ENCODE assay signal across 30 cellular contexts in the genomic region with DNA sequence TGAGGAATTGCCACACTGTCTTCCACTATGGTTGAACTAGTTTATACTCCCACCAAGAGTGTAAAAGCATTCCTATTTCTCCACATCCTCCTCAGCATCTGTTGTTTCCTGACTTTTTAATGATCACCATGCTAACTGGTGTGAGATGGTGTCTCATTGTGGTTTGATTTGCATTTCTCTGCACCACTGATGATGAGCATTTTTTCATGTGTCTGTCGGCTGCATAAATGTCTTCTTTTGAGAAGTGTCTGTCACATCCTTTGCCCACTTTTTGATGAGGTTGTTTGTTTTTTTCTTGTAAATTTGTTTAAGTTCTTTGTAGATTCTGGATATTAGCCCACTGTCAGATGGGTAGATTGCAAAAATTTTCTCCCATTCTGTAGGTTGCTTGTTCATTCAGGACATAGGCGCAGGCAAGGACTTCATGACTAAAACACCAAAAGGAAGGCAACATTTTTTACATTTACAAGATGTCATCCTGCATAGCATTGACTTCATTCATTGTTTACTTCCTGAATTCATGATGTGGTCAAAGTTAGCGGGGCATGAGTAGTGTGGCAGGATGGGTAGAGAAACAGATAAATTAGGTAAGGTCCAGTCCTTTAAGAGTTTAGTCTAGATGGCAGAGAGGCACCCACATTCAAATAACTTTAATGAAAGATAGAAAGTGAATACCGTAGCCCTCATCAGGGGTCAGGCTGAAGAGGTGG. TPM values are rescaled to one million over a fixed set of nuclear protein-coding genes. Genes with fewer than 3 reads are reported as not detected.
DNase-seq lines count a peak whose midpoint lies in the region; ATAC-seq and TF ChIP-seq lines count a peak whose summit lies in the region.
"Had no signal": no experiment of that assay in that cellular context is flagged by ENCODE, and none has a peak within 500 bp of the region (broad histone marks: within the 10 kb centered on the region; RNA-seq: fewer than 3 reads in every experiment).

No MANE protein-coding gene starts in this region.

- CTCF ChIA-PET in activated B cell treated with CpG ODN at 0.5 μM for 24 hours (lab: Charles Lee), result no interaction called here

- H3K4me2 ChIP-seq in DOHH2 (ENCODE audit: low read length) (peak overlapping the region; percentile 84), Karpas-422 (ENCODE audit: low read depth, low read length, poor library complexity, severe bottlenecking) (peak overlapping the region; percentile 51)

- H3K4me3 ChIP-seq in DOHH2 (ENCODE audit: low read length), result peak overlapping the region; percentile 67
- H3K4me3 ChIP-seq in Karpas-422 (ENCODE audit: low read length), result peak overlapping the region; percentile 1; the same call in 1 of the 2 replicates
- H3K4me3 ChIP-seq: body of pancreas, prostate gland, sigmoid colon had no signal

- H4K20me1 ChIP-seq in DOHH2 (ENCODE audit: control insufficient read depth, insufficient read depth, low read depth, low read length) (no peaks in the 10 kb centered on the region), Karpas-422 (ENCODE audit: insufficient read depth, low read depth, low read length) (no peaks in the 10 kb centered on the region)

- H3K27ac Mint-ChIP-seq in activated B cell treated with CpG ODN at 0.5 μM for 24 hours (peak overlapping the region; percentile 78), neural crest cell (ENCODE audit: unreplicated experiment) (peak overlapping the region; percentile 10)
- H3K27ac Mint-ChIP-seq: activated CD4-positive, alpha-beta T cell treated with anti-CD3 and anti-CD28 coated beads, Interleukin-2, amount 10 ng/mL, durations not matched to agents 24 days and 14 days; type B pancreatic cell had no signal

- H3K36me3 Mint-ChIP-seq in activated B cell treated with CpG ODN at 0.5 μM for 24 hours (ENCODE audit: low read depth), result no peaks in the 10 kb centered on the region
- no peaks in the 10 kb centered on the region for H3K36me3 Mint-ChIP-seq in neural crest cell (ENCODE audit: low read depth)
- H3K36me3 Mint-ChIP-seq: type B pancreatic cell had no signal

- POLR2A ChIA-PET in activated B cell treated with CpG ODN at 0.5 μM for 24 hours (lab: Charles Lee), result interaction anchor here (0.7 to 2.0 kb wide), 2 partner anchors 25 to 364 kb away, joined by 3 to 4 read pairs; a partner anchor contains a TSS

- H3F3A ChIP-seq in DOHH2 (ENCODE audit: control insufficient read depth, insufficient read depth), result peaks cover 16% of the 10 kb centered on the region

- peak overlapping the region; percentile 4 for H2AFZ ChIP-seq in Karpas-422 (ENCODE audit: low read length)

- H3K9ac ChIP-seq in Karpas-422 (ENCODE audit: low read length), result peak overlapping the region; percentile 5; the same call in 1 of the 2 replicates

- no peaks in the 10 kb centered on the region for H3K36me3 ChIP-seq in DOHH2 (ENCODE audit: control insufficient read depth, low read length)
- no peaks in the 10 kb centered on the region for H3K36me3 ChIP-seq in Karpas-422 (ENCODE audit: insufficient read depth, low read length)
- H3K36me3 ChIP-seq: prostate gland, sigmoid colon had no signal

- H3K9me2 ChIP-seq in DOHH2 (replicated peaks; ENCODE audit: control insufficient read depth, low read length) (no peaks in the 10 kb centered on the region), Karpas-422 (replicated peaks; ENCODE audit: insufficient read depth, low read length) (no peaks in the 10 kb centered on the region)

- H3K27ac ChIP-seq in DOHH2 (ENCODE audit: low read depth, low read length) (peak overlapping the region; percentile 97), Karpas-422 (ENCODE audit: low read length) (peak overlapping the region; percentile 42)
- H3K27ac ChIP-seq: body of pancreas, C4-2B, prostate gland, sigmoid colon, VCaP had no signal

- intact Hi-C loops in activated B cell treated with CpG ODN at 0.5 μM for 24 hours (cut with micrococcal nuclease), result loop anchor here (2.0 to 5.0 kb wide), 3 partner anchors 46 to 362 kb away; a partner anchor contains a TSS

- H3K27me3 ChIP-seq in DOHH2 (ENCODE audit: control insufficient read depth, low read length) (no peaks in the 10 kb centered on the region), Karpas-422 (ENCODE audit: low read length) (no peaks in the 10 kb centered on the region)
- H3K27me3 ChIP-seq: body of pancreas, sigmoid colon had no signal

- peaks cover 98% of the 10 kb centered on the region for H3K4me1 ChIP-seq in DOHH2 (ENCODE audit: control insufficient read depth, low read length)
- peaks cover 38% of the 10 kb centered on the region for H3K4me1 ChIP-seq in Karpas-422 (ENCODE audit: low read length)
- H3K4me1 ChIP-seq: body of pancreas, prostate gland, sigmoid colon had no signal

- DNase-seq in Karpas-422 (peak; percentile 76), activated B cell treated with CpG ODN at 0.5 μM for 24 hours (no peak), neural crest cell (ENCODE audit: low read depth, low spot score) (no peak), SKM-1 (lab: John Stamatoyannopoulos, UW; ENCODE audit: unreplicated experiment) (no peak), NCI-H345 treated with DMSO at 0.1 percent for 48 hours (lab: John Stamatoyannopoulos, UW; ENCODE audit: unreplicated experiment) (no peak)
- DNase-seq: activated CD4-positive, alpha-beta T cell treated with anti-CD3 and anti-CD28 coated beads, Interleukin-2, amount 10 ng/mL, durations not matched to agents 24 days and 14 days; activated gamma-delta T cell treated with Interleukin-2 at 50 U/mL for 16 hours; activated T-cell treated with anti-CD3 and anti-CD28 coated beads, Interleukin-2, amount 50 U/mL, for 1 hour; body of pancreas; Caco-2; DMS53; effector memory CD8-positive, alpha-beta T cell; GDM1; left ventricle myocardium superior; NCI-H1930; NCI-H69; nucleus accumbens; SIG-M5; sigmoid colon; stimulated activated CD4-positive, alpha-beta T cell treated with anti-CD3 and anti-CD28 coated beads, Interleukin-4, amount 100 ng/mL, for 1 hour; substantia nigra; T-helper 9 cell had no signal

- no peaks in the 10 kb centered on the region for H3K9me3 ChIP-seq in DOHH2 (ENCODE audit: control insufficient read depth, insufficient read depth, low read length)
- no peaks in the 10 kb centered on the region for H3K9me3 ChIP-seq in Karpas-422 (ENCODE audit: low read length)
- H3K9me3 ChIP-seq: body of pancreas, prostate gland, sigmoid colon had no signal

- ATAC-seq in activated B cell treated with CpG ODN at 0.5 μM for 24 hours (ENCODE audit: low read depth), result peak; percentile 73
- ATAC-seq in GM21529 (IDR thresholded peaks at IDR 0.05; ENCODE audit: unreplicated experiment), result no peak
- ATAC-seq: body of pancreas; effector memory CD8-positive, alpha-beta T cell; HCT116; left ventricle myocardium superior had no signal

- H3K4me3 Mint-ChIP-seq in activated B cell treated with CpG ODN at 0.5 μM for 24 hours (peak overlapping the region; percentile 42), neural crest cell (no peak overlapping the region)
- H3K4me3 Mint-ChIP-seq: activated CD4-positive, alpha-beta T cell treated with anti-CD3 and anti-CD28 coated beads, Interleukin-2, amount 10 ng/mL, durations not matched to agents 24 days and 14 days; central memory CD8-positive, alpha-beta T cell; effector memory CD8-positive, alpha-beta T cell; type B pancreatic cell had no signal

- H3K27me3 Mint-ChIP-seq in activated B cell treated with CpG ODN at 0.5 μM for 24 hours (no peaks in the 10 kb centered on the region), neural crest cell (ENCODE audit: low read depth) (no peaks in the 10 kb centered on the region)
- H3K27me3 Mint-ChIP-seq: central memory CD8-positive, alpha-beta T cell had no signal

- H3K4me1 Mint-ChIP-seq in activated B cell treated with CpG ODN at 0.5 μM for 24 hours (peaks cover 26% of the 10 kb centered on the region), neural crest cell (peaks cover 21% of the 10 kb centered on the region)

- H3K79me2 ChIP-seq in DOHH2 (ENCODE audit: control insufficient read depth, low read length) (no peaks in the 10 kb centered on the region), Karpas-422 (ENCODE audit: low read length) (no peaks in the 10 kb centered on the region)

- no peak for TF ChIP-seq CTCF in DOHH2 (IDR thresholded peaks at IDR 0.05; ENCODE audit: low read depth, low read length, poor library complexity, severe bottlenecking)
- TF ChIP-seq CTCF in activated B cell treated with CpG ODN at 0.5 μM for 24 hours (IDR thresholded peaks at IDR 0.05), result no peak
- TF ChIP-seq CTCF in neural crest cell (conservative IDR thresholded peaks at IDR 0.05), result no peak

- no peaks in the 10 kb centered on the region for H3K9me3 Mint-ChIP-seq in activated B cell treated with CpG ODN at 0.5 μM for 24 hours
- peaks cover 2% of the 10 kb centered on the region for H3K9me3 Mint-ChIP-seq in neural crest cell
- H3K9me3 Mint-ChIP-seq: central memory CD8-positive, alpha-beta T cell; effector memory CD8-positive, alpha-beta T cell; type B pancreatic cell had no signal

RNA-seq across cellular contexts. Expression of a gene that starts 45.1 kb away (rescaled TPM):
- total RNA-seq in Karpas-422 (2014; rRNA removed; shearing (Covaris generic); ENCODE audit: low replicate concordance), result 72.8 and 88.5 TPM in 2 replicates
- total RNA-seq in activated B cell treated with CpG ODN at 0.5 μM for 24 hours (49.5 and 60.1 TPM in 2 replicates), neural crest cell (38.7 and 42.1 TPM in 2 replicates)
